9 cellular contexts compared by ENCODE assay signal in genomic region chr20:10671850-10672578, GRCh38. TPM values are rescaled to one million over a fixed set of nuclear protein-coding genes. Genes with fewer than 3 reads are reported as not detected.
A peak's percentile ranks its signal among the peaks of the same experiment; 100 is the strongest.
DNase-seq lines count a peak whose midpoint lies in the region; ATAC-seq, FAIRE-seq and TF ChIP-seq lines count a peak whose summit lies in the region.
"Had no signal": no experiment of that assay in that cellular context is flagged by ENCODE, and none has a peak within 500 bp of the region (broad histone marks: within the 10 kb centered on the region; RNA-seq: fewer than 3 reads in every experiment).

No MANE protein-coding gene starts in this region.

- peak overlapping the region; percentile 90 to 95 for H3K18ac ChIP-seq in mesenchymal stem cell (ENCODE audit: low read depth in 1 of 2, low read length in 2 of 2)

- intact Hi-C loops in transverse colon (cut with DNase I; ENCODE audit: low total_unique reads) = loop anchor here (10.0 kb wide), 1 partner anchor 603 kb away; no protein-coding TSS in a partner anchor

- DNase-seq in GM12891 (ENCODE audit: insufficient read length, low spot score) (no peak), RWPE1 (ENCODE audit: low spot score) (peak; percentile 63), ecto neural progenitor cell (ENCODE audit: low spot score) (peak; percentile 60), mesenchymal stem cell (peak; percentile 52), transverse colon (peak; percentile 74)

- peak overlapping the region; percentile 35 to 75 for H3K4ac ChIP-seq in mesenchymal stem cell (ENCODE audit: low read depth in 1 of 2, low read length in 2 of 2)

- TF ChIP-seq CTCF in RWPE1 (conservative IDR thresholded peaks at IDR 0.05; ENCODE audit: low read depth) = no peak
- no peak for TF ChIP-seq CTCF in transverse colon (IDR thresholded peaks at IDR 0.05)

- H4K91ac ChIP-seq in mesenchymal stem cell (ENCODE audit: low read length) = no peak overlapping the region

- FAIRE-seq in GM12891 (lab: Jason Lieb, UNC) = no peak
- FAIRE-seq: islet of Langerhans had no signal

- in situ Hi-C loops in transverse colon (cut with MboI; ENCODE audit: low pct_ligation_motif_present in 1 of 4, low pct_unique_long_range_greater_than_20kb in 1 of 4, low sequenced_read_pairs in 3 of 4) = loop anchor here in 1 of 4 donors (10.0 to 25.0 kb wide), 2 partner anchors 210 to 533 kb away; no protein-coding TSS in a partner anchor

- H2AK5ac ChIP-seq in mesenchymal stem cell (ENCODE audit: low read length, severe bottlenecking) = peak overlapping the region; percentile 46

- H3K27me3 ChIP-seq in ACC112 (ENCODE audit: insufficient read depth, low read length) = no peaks in the 10 kb centered on the region
- no peaks in the 10 kb centered on the region for H3K27me3 ChIP-seq in mesenchymal stem cell (ENCODE audit: control insufficient read depth in 1 of 2, insufficient read depth in 1 of 2, low read length in 2 of 2)
- no peaks in the 10 kb centered on the region for H3K27me3 ChIP-seq in transverse colon

- H2AFZ ChIP-seq in ACC112 (ENCODE audit: low read length, unreplicated experiment) (peak overlapping the region; percentile 45), mesenchymal stem cell (ENCODE audit: low read depth, low read length) (peak overlapping the region; percentile 24)

- H3K27ac ChIP-seq in ACC112 (ENCODE audit: low read depth, low read length) (peak overlapping the region; percentile 94), RWPE1 (peak overlapping the region; percentile 99), mesenchymal stem cell (ENCODE audit: low read length, poor library complexity, severe bottlenecking) (peak overlapping the region; percentile 70), transverse colon (peak overlapping the region; percentile 100)

- peak overlapping the region; percentile 78 for H4K8ac ChIP-seq in mesenchymal stem cell (ENCODE audit: low read length)

- peak overlapping the region; percentile 27 for H2BK120ac ChIP-seq in mesenchymal stem cell (ENCODE audit: low read depth, low read length)

- peak overlapping the region in 1 of 2 experiments; percentile 65 for H3K14ac ChIP-seq in mesenchymal stem cell (ENCODE audit: low read length in 2 of 2)

- TF ChIP-seq POLR2A in GM12891 (IDR thresholded peaks at IDR 0.05; ENCODE audit: low read depth, low read length) = no peak
- TF ChIP-seq POLR2A in transverse colon (IDR thresholded peaks at IDR 0.05) = peak; percentile 30

- POLR2A ChIA-PET in RWPE1 (lab: Yijun Ruan, JAX; ENCODE audit: low non-redundant PET) = interaction anchor here (0.6 to 1.0 kb wide), 4 partner anchors 114 to 368 kb away, joined by 3 to 6 read pairs (median 4); no protein-coding TSS in a partner anchor

- peak overlapping the region; percentile 98 for H3K4me3 ChIP-seq in ACC112 (ENCODE audit: low read depth, low read length)
- peak overlapping the region; percentile 75 to 96 for H3K4me3 ChIP-seq in mesenchymal stem cell (ENCODE audit: insufficient read depth in 1 of 2, low read depth in 1 of 2, low read length in 2 of 2)
- H3K4me3 ChIP-seq in transverse colon = peak overlapping the region; percentile 94 to 97 (median 96)

- H3K9ac ChIP-seq in mesenchymal stem cell (ENCODE audit: low read length) = peak overlapping the region; percentile 95

- WGBS in mesenchymal stem cell = 1% methylated on average over 41 of the region's 42 CpGs
- WGBS in transverse colon (ENCODE audit: low coverage in 1 of 2), 2 donors = 1% methylated on average over 38 of the region's 42 CpGs; no CpG with 5 or more reads in 1 of the 2 donors

- H3K36me3 ChIP-seq in ACC112 (ENCODE audit: insufficient read depth, low read length) (peaks cover 7% of the 10 kb centered on the region; the same call in 1 of the 2 replicates), mesenchymal stem cell (ENCODE audit: control insufficient read depth in 1 of 2, insufficient read depth in 2 of 2, low read depth in 1 of 2, low read length in 2 of 2) (peaks cover 2 to 16% of the 10 kb centered on the region in 2 experiments), transverse colon (peaks cover 0 to 6% (median 3%) of the 10 kb centered on the region in 4 donors)

- H3K79me1 ChIP-seq in mesenchymal stem cell (replicated peaks; ENCODE audit: low read length, poor library complexity, severe bottlenecking) = peaks cover 17% of the 10 kb centered on the region

- H3K9me3 ChIP-seq in mesenchymal stem cell (ENCODE audit: control insufficient read depth, low read length) (no peaks in the 10 kb centered on the region), transverse colon (no peaks in the 10 kb centered on the region)

- H2BK5ac ChIP-seq in mesenchymal stem cell (ENCODE audit: low read depth, low read length, poor library complexity, severe bottlenecking) = peak overlapping the region; percentile 32

- H3K23ac ChIP-seq in mesenchymal stem cell (ENCODE audit: low read length in 2 of 2) = no peak overlapping the region

- H3K4me1 ChIP-seq in ACC112 (ENCODE audit: control insufficient read depth, insufficient read depth, low read length, unreplicated experiment) = peaks cover 28% of the 10 kb centered on the region
- peaks cover 13% of the 10 kb centered on the region for H3K4me1 ChIP-seq in mesenchymal stem cell (ENCODE audit: control insufficient read depth, insufficient read depth, low read depth, low read length)
- H3K4me1 ChIP-seq in transverse colon = peaks cover 8 to 42% (median 35%) of the 10 kb centered on the region in 4 donors

- H3K4me2 ChIP-seq in mesenchymal stem cell (ENCODE audit: low read length, poor library complexity, severe bottlenecking) = peak overlapping the region; percentile 95

- CTCF ChIA-PET in RWPE1 (lab: Yijun Ruan, JAX) = interaction anchor here (0.6 to 1.7 kb wide), 11 partner anchors 15 to 680 kb away, joined by 3 to 6 read pairs (median 4); partner anchors contain the start of gene MKKS

- ATAC-seq in GM21515 (IDR thresholded peaks at IDR 0.05; ENCODE audit: unreplicated experiment) (no peak), GM18907 (IDR thresholded peaks at IDR 0.05; ENCODE audit: unreplicated experiment) (no peak)

- peaks cover 52% of the 10 kb centered on the region for H3K79me2 ChIP-seq in ACC112 (ENCODE audit: control insufficient read depth, insufficient read depth, low read length, unreplicated experiment)

- TF ChIP-seq EP300 in transverse colon (IDR thresholded peaks at IDR 0.05; ENCODE audit: low read depth) = no peak

- no peak overlapping the region for H2BK15ac ChIP-seq in mesenchymal stem cell (ENCODE audit: low read depth, poor library complexity, severe bottlenecking)

- peak overlapping the region; percentile 21 to 74 for H2BK12ac ChIP-seq in mesenchymal stem cell (ENCODE audit: low read length in 2 of 2)

TF ChIP-seq in GM12891, 5 proteins besides CTCF, POLR2A, EP300 and RAD21:
- 0 out of 2 replicates have a peak, but pooled peaks have one; percentile 32 for TF ChIP-seq TAF1 (IDR thresholded peaks at IDR 0.05; ENCODE audit: low read depth, low read length)
- TF ChIP-seq PAX5 (IDR thresholded peaks at IDR 0.05; ENCODE audit: insufficient read depth, low read length, severe bottlenecking) = no peak
- TF ChIP-seq SPI1 (IDR thresholded peaks at IDR 0.05; ENCODE audit: low read depth, low read length) = no peak
- TF ChIP-seq POLR2AphosphoS5 (IDR thresholded peaks at IDR 0.05; ENCODE audit: low read depth, low read length) = no peak

RNA-seq across cellular contexts. Expression of gene JAG1, which starts 1.8 kb away (rescaled TPM):
- 3.3 TPM for polyA plus RNA-seq in GM12891 (2012; ENCODE audit: low read depth, missing spikeins)
- 13.2 TPM for polyA plus RNA-seq in mesenchymal stem cell (2013, experiment 1 of 2)
- polyA plus RNA-seq in mesenchymal stem cell (2013, experiment 2 of 2) = 12.6 TPM
- total RNA-seq in transverse colon = 100 to 1,000 TPM in 3 of 4 donors, 10 to 100 TPM in 1; 75.0 to 117 (median 109) TPM
